In genomic region chr2:236612737-236613136, GRCh38 we compare ENCODE assay signal across 24 cellular contexts.
"Had no signal": no experiment of that assay in that cellular context is flagged by ENCODE, and none has a peak within 500 bp of the region (broad histone marks: within the 10 kb centered on the region; RNA-seq: fewer than 3 reads in every experiment).

No MANE protein-coding gene starts in this region.

- H3K36me3 ChIP-seq: left lung, lower lobe of right lung, transverse colon had no signal

- ATAC-seq: activated CD4-positive, alpha-beta T cell treated with anti-CD3 and anti-CD28 coated beads for 36 hours; activated CD8-positive, alpha-beta memory T cell treated with anti-CD3 and anti-CD28 coated beads, Interleukin-2, amount 10 ng/mL, durations not matched to agents 7 days and 5 days; activated CD8-positive, alpha-beta T cell treated with anti-CD3 and anti-CD28 coated beads, Interleukin-2, amount 10 ng/mL, durations not matched to agents 7 days and 5 days; effector memory CD8-positive, alpha-beta T cell; left lung; lower lobe of right lung; naive thymus-derived CD8-positive, alpha-beta T cell had no signal

- H3K36me3 Mint-ChIP-seq: activated CD8-positive, alpha-beta memory T cell treated with anti-CD3 and anti-CD28 coated beads, Interleukin-2, amount 10 ng/mL, durations not matched to agents 7 days and 5 days; activated naive CD8-positive, alpha-beta T cell; naive thymus-derived CD8-positive, alpha-beta T cell had no signal

- H3K27me3 ChIP-seq: left lung, transverse colon had no signal

- H3K4me1 ChIP-seq: left lung, lower lobe of right lung, transverse colon had no signal

- H3K9me3 ChIP-seq: left lung, lower lobe of right lung, transverse colon had no signal

- H3K4me3 ChIP-seq: coronary artery, left lung, lower lobe of right lung, transverse colon had no signal

- H3K4me1 Mint-ChIP-seq: activated CD4-positive, alpha-beta T cell treated with anti-CD3 and anti-CD28 coated beads for 36 hours; activated CD8-positive, alpha-beta memory T cell treated with anti-CD3 and anti-CD28 coated beads, Interleukin-2, amount 10 ng/mL, durations not matched to agents 7 days and 5 days had no signal

- H3K27me3 Mint-ChIP-seq: activated naive CD8-positive, alpha-beta T cell had no signal

- H3K9me3 Mint-ChIP-seq: effector memory CD8-positive, alpha-beta T cell; naive thymus-derived CD8-positive, alpha-beta T cell; neural crest cell; T-helper 2 cell treated with Interferon-gamma antibody and Interleukin-4, amounts not matched to agents 5 μg/mL and 100 μg/mL, for 36 hours had no signal

- DNase-seq: activated CD4-positive, alpha-beta T cell treated with anti-CD3 and anti-CD28 coated beads for 36 hours; activated CD4-positive, CD25-positive, alpha-beta regulatory T cell; activated CD8-positive, alpha-beta memory T cell treated with anti-CD3 and anti-CD28 coated beads, Interleukin-2, amount 10 ng/mL, durations not matched to agents 7 days and 5 days; activated CD8-positive, alpha-beta T cell treated with anti-CD3 and anti-CD28 coated beads, Interleukin-2, amount 10 ng/mL, durations not matched to agents 7 days and 5 days; activated naive CD4-positive, alpha-beta T cell treated with Interleukin-2 at 50 U/mL for 16 hours; activated T-cell treated with anti-CD3 and anti-CD28 coated beads, Interleukin-2, amount 50 U/mL, for 48 hours; anterior cingulate cortex; cerebellar nuclear complex; effector memory CD8-positive, alpha-beta T cell; foreskin fibroblast; head of caudate nucleus; hypothalamus; left lung; lower lobe of right lung; mesenchymal stem cell; naive thymus-derived CD8-positive, alpha-beta T cell; occipital lobe; stimulated activated naive CD4-positive, alpha-beta T cell treated with Interleukin-2 at 50 U/mL for 16 hours; T-helper 1 cell; transverse colon had no signal

- H3K27ac Mint-ChIP-seq: activated CD4-positive, alpha-beta T cell treated with anti-CD3 and anti-CD28 coated beads for 36 hours; activated CD8-positive, alpha-beta memory T cell treated with anti-CD3 and anti-CD28 coated beads, Interleukin-2, amount 10 ng/mL, durations not matched to agents 7 days and 5 days; activated CD8-positive, alpha-beta T cell treated with anti-CD3 and anti-CD28 coated beads, Interleukin-2, amount 10 ng/mL, durations not matched to agents 7 days and 5 days; activated naive CD8-positive, alpha-beta T cell; effector memory CD8-positive, alpha-beta T cell; naive thymus-derived CD8-positive, alpha-beta T cell; T-helper 2 cell treated with Interferon-gamma antibody and Interleukin-4, amounts not matched to agents 5 μg/mL and 100 μg/mL, for 36 hours had no signal

- H3K27ac ChIP-seq: coronary artery, left lung, lower lobe of right lung, transverse colon had no signal

- H3K4me3 Mint-ChIP-seq: activated CD4-positive, alpha-beta T cell treated with anti-CD3 and anti-CD28 coated beads for 36 hours; activated CD8-positive, alpha-beta memory T cell treated with anti-CD3 and anti-CD28 coated beads, Interleukin-2, amount 10 ng/mL, durations not matched to agents 7 days and 5 days; activated CD8-positive, alpha-beta T cell treated with anti-CD3 and anti-CD28 coated beads, Interleukin-2, amount 10 ng/mL, durations not matched to agents 7 days and 5 days; activated naive CD8-positive, alpha-beta T cell; effector memory CD8-positive, alpha-beta T cell; naive thymus-derived CD8-positive, alpha-beta T cell; neural crest cell; T-helper 2 cell treated with Interferon-gamma antibody and Interleukin-4, amounts not matched to agents 5 μg/mL and 100 μg/mL, for 36 hours had no signal
